In genomic region chr9:119649205-119649604, GRCh38 we compare ENCODE assay signal across 8 cellular contexts.
"Had no signal": no experiment of that assay in that cellular context is flagged by ENCODE, and none has a peak within 500 bp of the region (broad histone marks: within the 10 kb centered on the region; RNA-seq: fewer than 3 reads in every experiment).

No MANE protein-coding gene starts in this region.

- H3K27ac ChIP-seq: HL-60, KMS-11 had no signal

- H3K4me3 ChIP-seq: K562 had no signal

- FAIRE-seq: HTR-8/SVneo, K562 had no signal

- DNase-seq: IMR-90, Karpas-422, KBM-7, KG1 had no signal

- ATAC-seq: K562 had no signal

- H3K4me2 ChIP-seq: KMS-11 had no signal

- H3K9ac ChIP-seq: KMS-11 had no signal
